12 cellular contexts compared by ENCODE assay signal in the genomic region with DNA sequence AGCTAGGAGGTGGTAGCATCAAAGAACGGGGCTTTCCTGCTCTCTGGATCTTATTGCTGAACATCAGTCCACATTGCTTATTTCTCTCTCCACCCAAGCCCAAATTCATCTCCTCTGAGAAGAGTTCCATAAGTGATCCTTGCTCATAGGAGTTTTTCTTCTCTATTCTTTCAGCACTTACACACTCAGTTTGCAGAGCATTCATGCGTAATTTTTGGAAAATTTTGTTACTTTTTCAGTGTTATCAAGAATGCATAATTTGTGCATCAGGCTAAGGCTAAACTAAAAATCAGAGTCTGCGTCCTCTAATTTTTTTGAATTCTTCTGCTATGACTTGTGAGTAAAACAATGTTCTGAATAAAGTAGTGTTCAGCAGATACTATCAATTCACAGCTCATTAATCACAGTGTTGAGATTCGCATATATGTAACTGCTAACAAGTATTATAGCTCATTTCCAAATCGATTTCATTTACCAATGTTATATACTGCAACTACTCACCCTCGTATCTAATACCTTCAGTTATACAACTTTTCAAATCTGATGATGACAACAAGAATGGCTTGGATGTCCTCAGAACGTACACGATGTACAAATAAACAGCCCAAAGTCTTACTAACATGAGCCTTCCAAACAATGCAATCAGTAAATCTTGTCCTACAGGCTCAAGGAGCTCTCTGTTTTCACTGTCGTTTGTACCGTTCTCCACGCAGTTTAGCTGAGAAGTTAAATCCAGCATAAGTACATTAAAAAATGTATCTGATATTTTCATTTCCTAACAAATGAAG. TPM values are rescaled to one million over a fixed set of nuclear protein-coding genes. Genes with fewer than 3 reads are reported as not detected.
A peak's percentile ranks its signal among the peaks of the same experiment; 100 is the strongest.
DNase-seq lines count a peak whose midpoint lies in the region; ATAC-seq and TF ChIP-seq lines count a peak whose summit lies in the region.
"Had no signal": no experiment of that assay in that cellular context is flagged by ENCODE, and none has a peak within 500 bp of the region (broad histone marks: within the 10 kb centered on the region; RNA-seq: fewer than 3 reads in every experiment).

No MANE protein-coding gene starts in this region.

- H3F3A ChIP-seq in GM23248 (ENCODE audit: insufficient read depth) = peaks cover 48% of the 10 kb centered on the region

- H3K27me3 Mint-ChIP-seq in type B pancreatic cell = peaks cover 4% of the 10 kb centered on the region
- H3K27me3 Mint-ChIP-seq in nephron progenitor cell (ENCODE audit: low read depth, poor library complexity) = peaks cover 40% of the 10 kb centered on the region

- H3K9ac ChIP-seq in GM23248 = peak overlapping the region; percentile 66

- 0 out of 2 replicates have a peak, but pooled peaks cover 5% of the 10 kb centered on the region for H3K36me3 ChIP-seq in GM23248 (ENCODE audit: low read depth)
- H3K36me3 ChIP-seq in lower lobe of right lung = no peaks in the 10 kb centered on the region
- H3K36me3 ChIP-seq: cardiac muscle cell had no signal

- H3K9me3 ChIP-seq in GM23248 (ENCODE audit: low read depth) = peaks cover 2% of the 10 kb centered on the region
- H3K9me3 ChIP-seq in lower lobe of right lung = no peaks in the 10 kb centered on the region

- H3K27ac Mint-ChIP-seq in type B pancreatic cell = no peak overlapping the region
- H3K27ac Mint-ChIP-seq in nephron progenitor cell = no peak overlapping the region
- H3K27ac Mint-ChIP-seq: activated CD8-positive, alpha-beta memory T cell treated with anti-CD3 and anti-CD28 coated beads, Interleukin-2, amount 10 ng/mL, durations not matched to agents 7 days and 5 days; CD14-positive monocyte had no signal

- WGBS in GM23248 (ENCODE audit: low coverage in 1 of 2, low lambda C conversion rate in 2 of 2, missing lambda C conversion rate in 2 of 2), 2 experiments = 1 to 5% methylated on average over 11 of the region's 11 CpGs

- no peaks in the 10 kb centered on the region for H3K79me2 ChIP-seq in GM23248 (ENCODE audit: insufficient read depth)

- H3K4me3 Mint-ChIP-seq in type B pancreatic cell = no peak overlapping the region
- no peak overlapping the region for H3K4me3 Mint-ChIP-seq in nephron progenitor cell
- H3K4me3 Mint-ChIP-seq: activated CD8-positive, alpha-beta memory T cell treated with anti-CD3 and anti-CD28 coated beads, Interleukin-2, amount 10 ng/mL, durations not matched to agents 7 days and 5 days; CD14-positive monocyte had no signal

- intact Hi-C loops in lower lobe of right lung (cut with DNase I) = no loop called here

- TF ChIP-seq CTCF in coronary artery (IDR thresholded peaks at IDR 0.05) (no peak), lower lobe of right lung (IDR thresholded peaks at IDR 0.05) (no peak), type B pancreatic cell (conservative IDR thresholded peaks at IDR 0.05) (no peak), nephron progenitor cell (IDR thresholded peaks at IDR 0.05) (no peak)

- H4K20me1 ChIP-seq in GM23248 (ENCODE audit: insufficient read depth) = no peaks in the 10 kb centered on the region

- H3K36me3 Mint-ChIP-seq in type B pancreatic cell (no peaks in the 10 kb centered on the region), nephron progenitor cell (ENCODE audit: low read depth) (no peaks in the 10 kb centered on the region)
- H3K36me3 Mint-ChIP-seq: activated CD8-positive, alpha-beta memory T cell treated with anti-CD3 and anti-CD28 coated beads, Interleukin-2, amount 10 ng/mL, durations not matched to agents 7 days and 5 days; CD14-positive monocyte had no signal

- H3K4me3 ChIP-seq in GM23248 (peak overlapping the region; percentile 65), coronary artery (peak overlapping the region; percentile 59), lower lobe of right lung (no peak overlapping the region)
- H3K4me3 ChIP-seq: cardiac muscle cell had no signal

- no peak for ATAC-seq in lower lobe of right lung
- ATAC-seq: activated CD8-positive, alpha-beta memory T cell treated with anti-CD3 and anti-CD28 coated beads, Interleukin-2, amount 10 ng/mL, durations not matched to agents 7 days and 5 days had no signal

- peaks cover 4% of the 10 kb centered on the region for H3K4me1 Mint-ChIP-seq in type B pancreatic cell (ENCODE audit: unreplicated experiment)
- peaks cover 7% of the 10 kb centered on the region for H3K4me1 Mint-ChIP-seq in nephron progenitor cell
- H3K4me1 Mint-ChIP-seq: activated CD8-positive, alpha-beta memory T cell treated with anti-CD3 and anti-CD28 coated beads, Interleukin-2, amount 10 ng/mL, durations not matched to agents 7 days and 5 days; CD14-positive monocyte had no signal

- DNase-seq in GM23248 (peak; percentile 61), coronary artery (ENCODE audit: low spot score) (no peak), lower lobe of right lung (no peak), superior temporal gyrus (ENCODE audit: extremely low spot score) (peak; percentile 69), NCI-H69 (lab: John Stamatoyannopoulos, UW) (no peak), type B pancreatic cell (ENCODE audit: extremely low spot score, unreplicated experiment) (no peak), GOT3 (lab: John Stamatoyannopoulos, UW) (no peak), nephron progenitor cell (no peak)
- DNase-seq: activated CD8-positive, alpha-beta memory T cell treated with anti-CD3 and anti-CD28 coated beads, Interleukin-2, amount 10 ng/mL, durations not matched to agents 7 days and 5 days; occipital lobe had no signal

- H3K27me3 ChIP-seq in GM23248 (replicated peaks; ENCODE audit: insufficient read depth) = no peaks in the 10 kb centered on the region
- no peaks in the 10 kb centered on the region for H3K27me3 ChIP-seq in lower lobe of right lung (ENCODE audit: low read depth)
- H3K27me3 ChIP-seq: cardiac muscle cell had no signal

- H3K4me2 ChIP-seq in GM23248 (ENCODE audit: unreplicated experiment) = peak overlapping the region; percentile 92

- H3K9me3 Mint-ChIP-seq in type B pancreatic cell (no peaks in the 10 kb centered on the region), nephron progenitor cell (peaks cover 10% of the 10 kb centered on the region)

- H2AFZ ChIP-seq in GM23248 = peak overlapping the region; percentile 59

- H3K27ac ChIP-seq in GM23248 (peak overlapping the region; percentile 81), coronary artery (peak overlapping the region; percentile 80 to 85), lower lobe of right lung (peak overlapping the region; percentile 0)
- H3K27ac ChIP-seq: cardiac muscle cell had no signal

- in situ Hi-C loops in GM23248 (cut with MboI) = no loop called here

- no peaks in the 10 kb centered on the region for H3K9me2 ChIP-seq in GM23248 (ENCODE audit: insufficient read depth)

- H3K4me1 ChIP-seq in GM23248 (ENCODE audit: insufficient read depth) (peaks cover 42% of the 10 kb centered on the region), lower lobe of right lung (peaks cover 23% of the 10 kb centered on the region)

RNA-seq across cellular contexts. Expression of a gene that starts 36.3 kb away (rescaled TPM):
- 13.4 and 16.6 TPM in 2 replicates for total RNA-seq in GM23248 (2014; rRNA removed; shearing (Covaris generic))
- polyA plus RNA-seq in GM23248 (2016; fragmentation: Nextera tagmentation; extraction: Ambion mirVana) = 13.2 and 13.8 TPM in 2 replicates
- total RNA-seq in lower lobe of right lung (61.0 TPM), type B pancreatic cell (ENCODE audit: low replicate concordance) (12.1 and 24.7 TPM in 2 replicates)

Comparison
In these comparisons a context has a peak if more than half of its experiments do, and no peak if none do; other contexts are left out.
1. DNase-seq: peak in GM23248 (single experiment) and superior temporal gyrus (single experiment); none in coronary artery (single experiment), lower lobe of right lung (single experiment), NCI-H69 (single experiment), type B pancreatic cell (single experiment), GOT3 (single experiment) and nephron progenitor cell (single experiment).
2. H3K27ac ChIP-seq: peak in every context shown above with its lines; median percentile 82 in coronary artery; 81 in GM23248; 0 in lower lobe of right lung.